In the genomic region with DNA sequence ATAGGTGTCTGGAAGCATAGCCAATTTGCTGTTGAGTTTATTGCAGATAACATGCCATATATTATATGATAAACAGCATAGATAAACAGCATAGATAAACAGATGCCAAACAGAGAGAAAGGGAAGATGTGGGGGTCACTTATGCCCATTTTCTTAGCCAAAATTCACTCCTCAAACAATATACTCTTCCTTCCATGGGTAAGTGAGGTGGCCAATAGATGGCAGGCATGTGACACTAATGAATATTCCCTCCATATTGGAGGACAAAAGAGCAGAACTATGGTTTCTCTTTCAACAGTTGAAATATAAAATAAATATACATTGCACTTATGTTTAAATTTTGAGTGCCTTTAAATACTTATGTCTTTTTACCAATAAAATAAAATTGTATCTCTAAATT, we compare ENCODE assay signal across 9 cellular contexts.
DNase-seq lines count a peak whose midpoint lies in the region; ATAC-seq and TF ChIP-seq lines count a peak whose summit lies in the region.
"Had no signal": no experiment of that assay in that cellular context is flagged by ENCODE, and none has a peak within 500 bp of the region (broad histone marks: within the 10 kb centered on the region; RNA-seq: fewer than 3 reads in every experiment).

No MANE protein-coding gene starts in this region.

- no peak overlapping the region for H3K27ac Mint-ChIP-seq in GM23338

- no peak overlapping the region for H3K9ac ChIP-seq in NT2/D1 (ENCODE audit: insufficient read length, low read depth)

- H3K27ac ChIP-seq in 22Rv1: no peak overlapping the region
- H3K27ac ChIP-seq in GM23338 (ENCODE audit: low read depth): no peak overlapping the region
- H3K27ac ChIP-seq in uterus: no peak overlapping the region

- H2AFZ ChIP-seq in GM23338: no peak overlapping the region

- DNase-seq in GM23338 (ENCODE audit: low spot score): peak; percentile 47
- DNase-seq in NT2/D1 (ENCODE audit: low read depth, low spot score): peak; percentile 6
- peak; percentile 26 for DNase-seq in globus pallidus (ENCODE audit: low spot score)
- no peak for DNase-seq in uterus
- no peak for DNase-seq in OCI-M2 (lab: John Stamatoyannopoulos, UW; ENCODE audit: unreplicated experiment)
- no peak for DNase-seq in foreskin fibroblast
- DNase-seq: DMS79 had no signal

- peak; percentile 64 for TF ChIP-seq CTCF in 22Rv1 (IDR thresholded peaks at IDR 0.05)
- peak; percentile 62 to 75 for TF ChIP-seq CTCF in GM23338 (conservative IDR thresholded peaks at IDR 0.05; ENCODE audit: low read depth in 2 of 2)
- TF ChIP-seq CTCF in uterus (IDR thresholded peaks at IDR 0.05): no peak
- no peak for TF ChIP-seq CTCF in foreskin fibroblast (IDR thresholded peaks at IDR 0.05; ENCODE audit: low read depth, low read length)

- peaks cover 24% of the 10 kb centered on the region for H3K9me3 Mint-ChIP-seq in GM23338

- H3K36me3 Mint-ChIP-seq in GM23338 (ENCODE audit: low read depth): peaks cover 18% of the 10 kb centered on the region

- H3K36me3 ChIP-seq in GM23338 (ENCODE audit: insufficient read depth) (peaks cover 4% of the 10 kb centered on the region; the same call in 1 of the 2 replicates), NT2/D1 (ENCODE audit: insufficient read depth, insufficient read length, low read length) (no peaks in the 10 kb centered on the region), uterus (no peaks in the 10 kb centered on the region)

- TF ChIP-seq POLR2A in uterus (IDR thresholded peaks at IDR 0.05): no peak

- H3K9me3 ChIP-seq in NT2/D1 (ENCODE audit: insufficient read depth, low read length): peaks cover 7% of the 10 kb centered on the region
- no peaks in the 10 kb centered on the region for H3K9me3 ChIP-seq in uterus

- H3K4me2 ChIP-seq in GM23338: no peak overlapping the region

- ATAC-seq in GM23338: no peak; the same call in 2 of the 3 replicates
- ATAC-seq in HG02973 (IDR thresholded peaks at IDR 0.05; ENCODE audit: unreplicated experiment): no peak

- no peaks in the 10 kb centered on the region for H3K4me1 ChIP-seq in GM23338 (ENCODE audit: insufficient read depth)
- no peaks in the 10 kb centered on the region for H3K4me1 ChIP-seq in NT2/D1 (ENCODE audit: insufficient read depth, insufficient read length)
- H3K4me1 ChIP-seq in uterus: no peaks in the 10 kb centered on the region

- H3K4me3 Mint-ChIP-seq in GM23338: no peak overlapping the region

- H3K79me2 ChIP-seq in GM23338 (replicated peaks; ENCODE audit: insufficient read depth): no peaks in the 10 kb centered on the region

- H3K9me2 ChIP-seq in GM23338 (ENCODE audit: insufficient read depth): no peaks in the 10 kb centered on the region

- H3K4me3 ChIP-seq in GM23338 (no peak overlapping the region), NT2/D1 (ENCODE audit: insufficient read length, low read depth) (no peak overlapping the region), uterus (no peak overlapping the region), foreskin fibroblast (ENCODE audit: low read depth in 1 of 2, low read length in 2 of 2) (no peak overlapping the region)

- no peaks in the 10 kb centered on the region for H4K20me1 ChIP-seq in GM23338 (replicated peaks; ENCODE audit: insufficient read depth)

- H3K27me3 Mint-ChIP-seq in GM23338 (ENCODE audit: insufficient read depth, low read depth, poor library complexity): peaks cover 2% of the 10 kb centered on the region

- intact Hi-C loops in uterus (cut with DNase I; ENCODE audit: low total_unique reads): no loop called here

- H3K4me1 Mint-ChIP-seq in GM23338: peaks cover 6% of the 10 kb centered on the region

- H3F3A ChIP-seq in GM23338 (replicated peaks; ENCODE audit: low read depth): no peaks in the 10 kb centered on the region

- H3K27me3 ChIP-seq in GM23338 (ENCODE audit: insufficient read depth) (no peaks in the 10 kb centered on the region), NT2/D1 (ENCODE audit: insufficient read depth, insufficient read length) (no peaks in the 10 kb centered on the region), uterus (no peaks in the 10 kb centered on the region)

TF ChIP-seq in GM23338, 12 proteins besides CTCF, POLR2A, EP300 and RAD21:
- TF ChIP-seq STAT1 (IDR thresholded peaks at IDR 0.05; ENCODE audit: unreplicated experiment): no peak
- TF ChIP-seq JUNB (IDR thresholded peaks at IDR 0.05; ENCODE audit: unreplicated experiment): no peak
- TF ChIP-seq ZNF114 (CRISPR knock-in tag; IDR thresholded peaks at IDR 0.05): no peak
- TF ChIP-seq EZH2phosphoT487 (IDR thresholded peaks at IDR 0.05; ENCODE audit: unreplicated experiment): no peak
- no peak for TF ChIP-seq EZH2 (IDR thresholded peaks at IDR 0.05; ENCODE audit: low read depth, unreplicated experiment)

Comparison
In these comparisons a context has a peak if more than half of its experiments do, and no peak if none do; other contexts are left out.
1. CTCF ChIP-seq: peak in 22Rv1 (single experiment) and GM23338 (2 of 2); none in uterus (0 of 4) and foreskin fibroblast (single experiment).
2. DNase-seq: peak in GM23338 (single experiment), NT2/D1 (single experiment) and globus pallidus (single experiment); none in uterus (0 of 2), OCI-M2 (single experiment) and foreskin fibroblast (0 of 2).